ENCODE assay signal across 8 cellular contexts in genomic region chr6:99602519-99603420, GRCh38. TPM values are rescaled to one million over a fixed set of nuclear protein-coding genes. Genes with fewer than 3 reads are reported as not detected.
A peak's percentile ranks its signal among the peaks of the same experiment; 100 is the strongest.
DNase-seq lines count a peak whose midpoint lies in the region; ATAC-seq lines count a peak whose summit lies in the region.

No MANE protein-coding gene starts in this region.

- peaks cover 100% of the 10 kb centered on the region for H3K27me3 ChIP-seq in iPS-15b (ENCODE audit: control insufficient read depth, insufficient read depth, low read length)

- peaks cover 3% of the 10 kb centered on the region for H3K4me1 ChIP-seq in iPS-15b (ENCODE audit: control insufficient read depth, insufficient read depth, low read length)

- no peaks in the 10 kb centered on the region for H3K36me3 ChIP-seq in iPS-15b (ENCODE audit: control insufficient read depth, insufficient read depth, low read length)

- H3K4me1 Mint-ChIP-seq in activated CD4-positive, alpha-beta T cell treated with anti-CD3 and anti-CD28 coated beads, Interleukin-2, amount 10 ng/mL, durations not matched to agents 24 days and 14 days: peaks cover 16% of the 10 kb centered on the region
- H3K4me1 Mint-ChIP-seq in stimulated activated naive CD8-positive, alpha-beta T cell treated with anti-CD3 and anti-CD28 coated beads, Interleukin-15, amount 100 ng/mL, for 72 hours: peaks cover 42% of the 10 kb centered on the region

- intact Hi-C loops in activated CD4-positive, alpha-beta T cell treated with anti-CD3 and anti-CD28 coated beads, Interleukin-2, amount 10 ng/mL, durations not matched to agents 24 days and 14 days (cut with micrococcal nuclease): loop anchor here (1.0 to 2.0 kb wide), 4 partner anchors 9 to 864 kb away; no protein-coding TSS in a partner anchor

- H3K36me3 Mint-ChIP-seq in activated CD4-positive, alpha-beta T cell treated with anti-CD3 and anti-CD28 coated beads, Interleukin-2, amount 10 ng/mL, durations not matched to agents 24 days and 14 days (ENCODE audit: low read depth): no peaks in the 10 kb centered on the region

- peak overlapping the region; percentile 45 for H3K4me3 ChIP-seq in iPS-15b (ENCODE audit: low read depth, low read length)

- peak; percentile 63 for DNase-seq in activated CD4-positive, alpha-beta T cell treated with anti-CD3 and anti-CD28 coated beads, Interleukin-2, amount 10 ng/mL, durations not matched to agents 24 days and 14 days
- DNase-seq in activated CD4-positive, alpha-beta T cell treated with anti-CD3 and anti-CD28 coated beads for 1 hour: no peak
- DNase-seq in NCI-H82 treated with DMSO at 0.1 percent for 48 hours (lab: John Stamatoyannopoulos, UW; ENCODE audit: unreplicated experiment): peak; percentile 5
- DNase-seq in stimulated activated naive CD8-positive, alpha-beta T cell treated with anti-CD3 and anti-CD28 coated beads, Interleukin-15, amount 100 ng/mL, for 72 hours: peak in 1 of 2 donors; percentile 11
- no peak for DNase-seq in NCI-H774 (lab: John Stamatoyannopoulos, UW)

- no peaks in the 10 kb centered on the region for H3K9me3 Mint-ChIP-seq in activated CD4-positive, alpha-beta T cell treated with anti-CD3 and anti-CD28 coated beads, Interleukin-2, amount 10 ng/mL, durations not matched to agents 24 days and 14 days
- H3K9me3 Mint-ChIP-seq in stimulated activated naive CD8-positive, alpha-beta T cell treated with anti-CD3 and anti-CD28 coated beads, Interleukin-15, amount 100 ng/mL, for 72 hours: no peaks in the 10 kb centered on the region

- no peak overlapping the region for H3K9ac ChIP-seq in iPS-15b (ENCODE audit: low read depth, low read length)

- H3K9me3 ChIP-seq in iPS-15b (ENCODE audit: control insufficient read depth, insufficient read depth, low read length): no peaks in the 10 kb centered on the region

- peak overlapping the region; percentile 67 for H3K4me3 Mint-ChIP-seq in activated CD4-positive, alpha-beta T cell treated with anti-CD3 and anti-CD28 coated beads, Interleukin-2, amount 10 ng/mL, durations not matched to agents 24 days and 14 days
- H3K4me3 Mint-ChIP-seq in stimulated activated naive CD8-positive, alpha-beta T cell treated with anti-CD3 and anti-CD28 coated beads, Interleukin-15, amount 100 ng/mL, for 72 hours: peak overlapping the region; percentile 72 to 75

- peak overlapping the region; percentile 34 for H3K27ac Mint-ChIP-seq in activated CD4-positive, alpha-beta T cell treated with anti-CD3 and anti-CD28 coated beads, Interleukin-2, amount 10 ng/mL, durations not matched to agents 24 days and 14 days
- no peak overlapping the region for H3K27ac Mint-ChIP-seq in stimulated activated naive CD8-positive, alpha-beta T cell treated with anti-CD3 and anti-CD28 coated beads, Interleukin-15, amount 100 ng/mL, for 72 hours

- ATAC-seq in stimulated activated naive CD8-positive, alpha-beta T cell treated with anti-CD3 and anti-CD28 coated beads, Interleukin-15, amount 100 ng/mL, for 72 hours: peak; percentile 47
- ATAC-seq in GM19397 (IDR thresholded peaks at IDR 0.05; ENCODE audit: unreplicated experiment) (no peak), GM19467 (IDR thresholded peaks at IDR 0.05; ENCODE audit: unreplicated experiment) (no peak)

- H3K27me3 Mint-ChIP-seq in activated CD4-positive, alpha-beta T cell treated with anti-CD3 and anti-CD28 coated beads, Interleukin-2, amount 10 ng/mL, durations not matched to agents 24 days and 14 days: peaks cover 87% of the 10 kb centered on the region
- H3K27me3 Mint-ChIP-seq in stimulated activated naive CD8-positive, alpha-beta T cell treated with anti-CD3 and anti-CD28 coated beads, Interleukin-15, amount 100 ng/mL, for 72 hours: peaks cover 100% of the 10 kb centered on the region

RNA-seq across cellular contexts. Expression of gene PRDM13, which starts 3.9 kb away (rescaled TPM):
- 0.05 TPM in 1 of 2 replicates, not detected in the other for total RNA-seq in activated CD4-positive, alpha-beta T cell treated with anti-CD3 and anti-CD28 coated beads, Interleukin-2, amount 10 ng/mL, durations not matched to agents 24 days and 14 days

RNA-seq across cellular contexts. Expression of gene CCNC, which starts 34.3 kb away (rescaled TPM):
- total RNA-seq in activated CD4-positive, alpha-beta T cell treated with anti-CD3 and anti-CD28 coated beads, Interleukin-2, amount 10 ng/mL, durations not matched to agents 24 days and 14 days: 49.6 and 56.0 TPM in 2 replicates

Comparison
In these comparisons a context has a peak if more than half of its experiments do, and no peak if none do; other contexts are left out.
1. DNase-seq: peak in activated CD4-positive, alpha-beta T cell treated with anti-CD3 and anti-CD28 coated beads, Interleukin-2, amount 10 ng/mL, durations not matched to agents 24 days and 14 days (single experiment) and NCI-H82 treated with DMSO at 0.1 percent for 48 hours (single experiment); none in activated CD4-positive, alpha-beta T cell treated with anti-CD3 and anti-CD28 coated beads for 1 hour (single experiment) and NCI-H774 (single experiment).